In genomic region chr4:139728840-139729239, GRCh38 we compare ENCODE assay signal across 18 cellular contexts.
DNase-seq lines count a peak whose midpoint lies in the region; ATAC-seq and TF ChIP-seq lines count a peak whose summit lies in the region.
"Had no signal": no experiment of that assay in that cellular context is flagged by ENCODE, and none has a peak within 500 bp of the region (broad histone marks: within the 10 kb centered on the region; RNA-seq: fewer than 3 reads in every experiment).

No MANE protein-coding gene starts in this region.

- ATAC-seq in foreskin keratinocyte, result no peak
- no peak for ATAC-seq in left cardiac atrium
- ATAC-seq: K562 had no signal

- TF ChIP-seq CTCF in hepatocyte (IDR thresholded peaks at IDR 0.05; ENCODE audit: poor library complexity), result no peak
- no peak for TF ChIP-seq CTCF in foreskin keratinocyte (conservative IDR thresholded peaks at IDR 0.05)

- no peaks in the 10 kb centered on the region for H3K9me2 ChIP-seq in hepatocyte (replicated peaks; ENCODE audit: insufficient read depth)

- H3K27ac ChIP-seq in hepatocyte (peak overlapping the region; percentile 75), foreskin keratinocyte (no peak overlapping the region)
- H3K27ac ChIP-seq: BLaER1, spleen had no signal

- H3K4me2 ChIP-seq in hepatocyte, result peak overlapping the region; percentile 8
- H3K4me2 ChIP-seq: BLaER1 had no signal

- H3K4me1 ChIP-seq in hepatocyte (ENCODE audit: insufficient read depth) (peaks cover 11% of the 10 kb centered on the region), foreskin keratinocyte (no peaks in the 10 kb centered on the region)

- H2AFZ ChIP-seq in hepatocyte, result no peak overlapping the region

- H3K4me3 ChIP-seq in hepatocyte, result no peak overlapping the region
- H3K4me3 ChIP-seq: BLaER1, K562, spleen had no signal

- H4K20me1 ChIP-seq in hepatocyte (ENCODE audit: insufficient read depth, poor library complexity, severe bottlenecking), result no peaks in the 10 kb centered on the region
- H4K20me1 ChIP-seq: BLaER1 had no signal

- DNase-seq in NCI-H82 (lab: John Stamatoyannopoulos, UW), result peak; percentile 16
- no peak for DNase-seq in NCI-H82 treated with DMSO at 0.1 percent for 48 hours (lab: John Stamatoyannopoulos, UW; ENCODE audit: unreplicated experiment)
- peak; percentile 82 for DNase-seq in NCI-H2171 treated with DMSO at 0.1 percent for 48 hours (lab: John Stamatoyannopoulos, UW)
- peak; percentile 61 for DNase-seq in hepatocyte (ENCODE audit: low spot score)
- no peak for DNase-seq in foreskin keratinocyte
- DNase-seq in stimulated activated CD4-positive, alpha-beta T cell treated with anti-CD3 and anti-CD28 coated beads, Interleukin-1b, Interleukin-23, amount 100 ng/mL, for 48 hours, result no peak
- DNase-seq in left cardiac atrium, result no peak
- no peak for DNase-seq in NCI-H2196 treated with DMSO at 0.1 percent for 48 hours (lab: John Stamatoyannopoulos, UW; ENCODE audit: unreplicated experiment)
- DNase-seq: 8988T; activated CD4-positive, alpha-beta T cell treated with anti-CD3 and anti-CD28 coated beads, Interleukin-2, amount 50 U/mL, for 1 hour; activated naive CD4-positive, alpha-beta T cell treated with Interleukin-2 at 50 U/mL for 16 hours; activated T-cell treated with anti-CD3 and anti-CD28 coated beads for 4 hours; aorta; foreskin fibroblast; spleen; SW 1271 had no signal

- 56% methylated on average over 3 of the region's 3 CpGs for WGBS in hepatocyte (ENCODE audit: low lambda C conversion rate, missing lambda C conversion rate)

- no peaks in the 10 kb centered on the region for H3K27me3 ChIP-seq in hepatocyte
- peaks cover under 1% of the 10 kb centered on the region for H3K27me3 ChIP-seq in foreskin keratinocyte
- H3K27me3 ChIP-seq: BLaER1 had no signal

- H3K79me2 ChIP-seq in hepatocyte, result peaks cover 4% of the 10 kb centered on the region

- no peaks in the 10 kb centered on the region for H3K36me3 ChIP-seq in hepatocyte (replicated peaks; ENCODE audit: insufficient read depth, low read depth)

- no peaks in the 10 kb centered on the region for H3K9me3 ChIP-seq in hepatocyte (ENCODE audit: low read depth)
- H3K9me3 ChIP-seq: BLaER1, spleen had no signal

- intact Hi-C loops in left cardiac atrium (cut with DNase I), result no loop called here

Comparison
In these comparisons a context has a peak if more than half of its experiments do, and no peak if none do; other contexts are left out.
1. DNase-seq: peak in NCI-H82 (single experiment), NCI-H2171 treated with DMSO at 0.1 percent for 48 hours (single experiment) and hepatocyte (single experiment); none in NCI-H82 treated with DMSO at 0.1 percent for 48 hours (single experiment), foreskin keratinocyte (0 of 2), stimulated activated CD4-positive, alpha-beta T cell treated with anti-CD3 and anti-CD28 coated beads, Interleukin-1b, Interleukin-23, amount 100 ng/mL, for 48 hours (single experiment), left cardiac atrium (single experiment) and NCI-H2196 treated with DMSO at 0.1 percent for 48 hours (single experiment).